Comparison of ENCODE assay signal across 17 cellular contexts in genomic region chr14:68675233-68675577, GRCh38.
A peak's percentile ranks its signal among the peaks of the same experiment; 100 is the strongest.
DNase-seq lines count a peak whose midpoint lies in the region; ATAC-seq and TF ChIP-seq lines count a peak whose summit lies in the region.
"Had no signal": no experiment of that assay in that cellular context is flagged by ENCODE, and none has a peak within 500 bp of the region (broad histone marks: within the 10 kb centered on the region; RNA-seq: fewer than 3 reads in every experiment).

No MANE protein-coding gene starts in this region.

- no peak overlapping the region for H3K4me3 Mint-ChIP-seq in HFFc6
- H3K4me3 Mint-ChIP-seq in stimulated activated memory B cell treated with anti-CD40 and anti-IgM and Interleukin-4, amounts not matched to agents 10 μg/mL and 1 μg/mL and 100 μg/mL, for 72 hours = no peak overlapping the region
- H3K4me3 Mint-ChIP-seq: activated CD4-positive, alpha-beta T cell treated with anti-CD3 and anti-CD28 coated beads, Interleukin-2, amount 10 ng/mL, durations not matched to agents 7 days and 5 days had no signal

- TF ChIP-seq CTCF in HFFc6 (IDR thresholded peaks at IDR 0.05) (no peak), foreskin fibroblast (IDR thresholded peaks at IDR 0.05; ENCODE audit: low read depth, low read length) (no peak)

- H3K9me3 Mint-ChIP-seq in HFFc6 = no peaks in the 10 kb centered on the region
- H3K9me3 Mint-ChIP-seq in stimulated activated memory B cell treated with anti-CD40 and anti-IgM and Interleukin-4, amounts not matched to agents 10 μg/mL and 1 μg/mL and 100 μg/mL, for 72 hours = no peaks in the 10 kb centered on the region
- H3K9me3 Mint-ChIP-seq: activated CD4-positive, alpha-beta T cell treated with anti-CD3 and anti-CD28 coated beads, Interleukin-2, amount 10 ng/mL, durations not matched to agents 7 days and 5 days had no signal

- no peaks in the 10 kb centered on the region for H3K36me3 ChIP-seq in SJSA1

- POLR2A ChIA-PET in HEK293T (lab: Yijun Ruan, JAX) = no interaction called here

- ATAC-seq in stimulated activated memory B cell treated with anti-CD40 and anti-IgM and Interleukin-4, amounts not matched to agents 10 μg/mL and 1 μg/mL and 100 μg/mL, for 72 hours = no peak
- no peak for ATAC-seq in HG03565 (IDR thresholded peaks at IDR 0.05; ENCODE audit: unreplicated experiment)

- H3K9me3 ChIP-seq in SJSA1 (replicated peaks) = no peaks in the 10 kb centered on the region

- peak overlapping the region; percentile 50 for H3K27ac Mint-ChIP-seq in HFFc6
- H3K27ac Mint-ChIP-seq in stimulated activated memory B cell treated with anti-CD40 and anti-IgM and Interleukin-4, amounts not matched to agents 10 μg/mL and 1 μg/mL and 100 μg/mL, for 72 hours = peak overlapping the region; percentile 84
- H3K27ac Mint-ChIP-seq: activated CD4-positive, alpha-beta T cell treated with anti-CD3 and anti-CD28 coated beads, Interleukin-2, amount 10 ng/mL, durations not matched to agents 7 days and 5 days had no signal

- H3K4me3 ChIP-seq in SJSA1 (no peak overlapping the region), foreskin fibroblast (ENCODE audit: low read depth in 1 of 2, low read length in 2 of 2) (no peak overlapping the region)

- DNase-seq in HFFc6 = peak; percentile 55
- peak in 1 of 2 experiments; percentile 62 for DNase-seq in SJSA1 (ENCODE audit: low read depth in 1 of 2, low spot score in 2 of 2)
- DNase-seq in foreskin fibroblast = peak; percentile 82 to 84
- DNase-seq in HEK293T (ENCODE audit: extremely low spot score) = no peak
- no peak for DNase-seq in COLO668 (lab: John Stamatoyannopoulos, UW; ENCODE audit: unreplicated experiment)
- DNase-seq: activated CD4-positive, alpha-beta T cell treated with anti-CD3 and anti-CD28 coated beads, Interleukin-2, amount 10 ng/mL, durations not matched to agents 7 days and 5 days; activated gamma-delta T cell; caudate nucleus; erythroblast; KBM-7; midbrain; NCI-H2029 treated with DMSO at 0.1 percent for 48 hours; stimulated activated CD4-positive, alpha-beta T cell treated with anti-CD3 and anti-CD28 coated beads, Interleukin-4, amount 100 ng/mL, for 24 hours; stimulated activated naive CD8-positive, alpha-beta T cell treated with anti-CD3 and anti-CD28 coated beads, Interleukin-15, Interleukin-2, amounts not matched to agents 100 U/mL and 50 U/mL, for 24 hours; T-helper 1 cell had no signal

- CTCF ChIA-PET in HEK293T (lab: Yijun Ruan, JAX) = no interaction called here

- H3K27me3 ChIP-seq in SJSA1 (replicated peaks) = no peaks in the 10 kb centered on the region

- peak overlapping the region; percentile 39 for H3K27ac ChIP-seq in SJSA1

- peaks cover 56% of the 10 kb centered on the region for H3K4me1 Mint-ChIP-seq in HFFc6 (ENCODE audit: low read depth)
- peaks cover 73% of the 10 kb centered on the region for H3K4me1 Mint-ChIP-seq in stimulated activated memory B cell treated with anti-CD40 and anti-IgM and Interleukin-4, amounts not matched to agents 10 μg/mL and 1 μg/mL and 100 μg/mL, for 72 hours

- H3K4me1 ChIP-seq in SJSA1 (replicated peaks) = peaks cover 12% of the 10 kb centered on the region

- peaks cover 2% of the 10 kb centered on the region; the same call in 1 of the 2 replicates for H3K27me3 Mint-ChIP-seq in HFFc6 (ENCODE audit: insufficient read depth)
- no peaks in the 10 kb centered on the region for H3K27me3 Mint-ChIP-seq in stimulated activated memory B cell treated with anti-CD40 and anti-IgM and Interleukin-4, amounts not matched to agents 10 μg/mL and 1 μg/mL and 100 μg/mL, for 72 hours
- H3K27me3 Mint-ChIP-seq: activated CD4-positive, alpha-beta T cell treated with anti-CD3 and anti-CD28 coated beads, Interleukin-2, amount 10 ng/mL, durations not matched to agents 7 days and 5 days had no signal

- peaks cover 6% of the 10 kb centered on the region; the same call in 1 of the 2 replicates for H3K36me3 Mint-ChIP-seq in HFFc6 (ENCODE audit: low read depth)
- peaks cover 34% of the 10 kb centered on the region for H3K36me3 Mint-ChIP-seq in stimulated activated memory B cell treated with anti-CD40 and anti-IgM and Interleukin-4, amounts not matched to agents 10 μg/mL and 1 μg/mL and 100 μg/mL, for 72 hours

TF ChIP-seq in HEK293T, 16 proteins besides CTCF, POLR2A, EP300 and RAD21:
- TF ChIP-seq ZNF384 (IDR thresholded peaks at IDR 0.05) = no peak
- TF ChIP-seq FOXA1 (IDR thresholded peaks at IDR 0.05) = no peak
- no peak for TF ChIP-seq SP1 (IDR thresholded peaks at IDR 0.05)
- TF ChIP-seq PKNOX1 (IDR thresholded peaks at IDR 0.05) = no peak
- no peak for TF ChIP-seq SUZ12 (IDR thresholded peaks at IDR 0.05)
- no peak for TF ChIP-seq ARNT (IDR thresholded peaks at IDR 0.05)
- TF ChIP-seq CTBP1 (IDR thresholded peaks at IDR 0.05; ENCODE audit: borderline replicate concordance) = no peak
- TF ChIP-seq FOXM1 (IDR thresholded peaks at IDR 0.05; ENCODE audit: borderline replicate concordance) = no peak
- TF ChIP-seq FOXK2 (IDR thresholded peaks at IDR 0.05) = no peak
- no peak for TF ChIP-seq NFRKB (IDR thresholded peaks at IDR 0.05)
- TF ChIP-seq L3MBTL2 (conservative IDR thresholded peaks at IDR 0.05) = no peak
- TF ChIP-seq ELF4 (IDR thresholded peaks at IDR 0.05) = no peak
- TF ChIP-seq BHLHE40 (IDR thresholded peaks at IDR 0.05; ENCODE audit: borderline replicate concordance) = no peak
- no peak for TF ChIP-seq TARDBP (IDR thresholded peaks at IDR 0.05)
- TF ChIP-seq LEF1 (IDR thresholded peaks at IDR 0.05; ENCODE audit: borderline replicate concordance) = no peak
- no peak for TF ChIP-seq HDGF (IDR thresholded peaks at IDR 0.05; ENCODE audit: borderline replicate concordance)

Comparison
In these comparisons a context has a peak if more than half of its experiments do, and no peak if none do; other contexts are left out.
1. DNase-seq: peak in HFFc6 (single experiment) and foreskin fibroblast (2 of 2); none in HEK293T (single experiment) and COLO668 (single experiment).